In genomic region chr2:28422903-28423741, GRCh38 we compare ENCODE assay signal across 12 cellular contexts. TPM values are rescaled to one million over a fixed set of nuclear protein-coding genes. Genes with fewer than 3 reads are reported as not detected.
DNase-seq lines count a peak whose midpoint lies in the region; ATAC-seq, FAIRE-seq and TF ChIP-seq lines count a peak whose summit lies in the region.
"Had no signal": no experiment of that assay in that cellular context is flagged by ENCODE, and none has a peak within 500 bp of the region (broad histone marks: within the 10 kb centered on the region; RNA-seq: fewer than 3 reads in every experiment).

No MANE protein-coding gene starts in this region.

- H3K27me3 ChIP-seq in lower lobe of right lung (ENCODE audit: low read depth) (no peaks in the 10 kb centered on the region), thymus (ENCODE audit: control insufficient read depth, insufficient read depth) (no peaks in the 10 kb centered on the region)
- H3K27me3 ChIP-seq: gastrocnemius medialis, neural progenitor cell had no signal

- H3K27ac ChIP-seq in lower lobe of right lung (peak overlapping the region; percentile 9), thymus (ENCODE audit: low read depth) (peak overlapping the region; percentile 81)
- H3K27ac ChIP-seq: gastrocnemius medialis, neural progenitor cell had no signal

- H3K4me3 Mint-ChIP-seq in activated naive CD4-positive, alpha-beta T cell treated with anti-CD3 and anti-CD28 coated beads for 36 hours: no peak overlapping the region
- H3K4me3 Mint-ChIP-seq in activated CD8-positive, alpha-beta T cell treated with anti-CD3 and anti-CD28 coated beads, Interleukin-2, amount 10 ng/mL, durations not matched to agents 7 days and 5 days: peak overlapping the region; percentile 66
- H3K4me3 Mint-ChIP-seq: neural progenitor cell had no signal

- TF ChIP-seq CTCF in lower lobe of right lung (IDR thresholded peaks at IDR 0.05) (no peak), foreskin fibroblast (IDR thresholded peaks at IDR 0.05; ENCODE audit: low read depth, low read length) (no peak)

- CTCF ChIA-PET in activated naive CD4-positive, alpha-beta T cell treated with anti-CD3 and anti-CD28 coated beads for 36 hours (lab: Charles Lee): interaction anchor here (0.6 to 1.8 kb wide), 3 partner anchors 11 to 30 kb away, joined by 3 to 5 read pairs (median 4); no protein-coding TSS in a partner anchor
- CTCF ChIA-PET in activated CD8-positive, alpha-beta T cell treated with anti-CD3 and anti-CD28 coated beads, Interleukin-2, amount 10 ng/mL, durations not matched to agents 7 days and 5 days (lab: Charles Lee): interaction anchor here (0.8 to 2.7 kb wide), 7 partner anchors 9 to 739 kb away, joined by 3 to 8 read pairs (median 3); partner anchors contain the start of gene RBKS

- no peak for FAIRE-seq in HTR-8/SVneo (lab: Jason Lieb, UNC)
- FAIRE-seq: H1, keratinocyte had no signal

- H3K27me3 Mint-ChIP-seq in activated naive CD4-positive, alpha-beta T cell treated with anti-CD3 and anti-CD28 coated beads for 36 hours (ENCODE audit: low read depth): no peaks in the 10 kb centered on the region
- H3K27me3 Mint-ChIP-seq in activated CD8-positive, alpha-beta T cell treated with anti-CD3 and anti-CD28 coated beads, Interleukin-2, amount 10 ng/mL, durations not matched to agents 7 days and 5 days (ENCODE audit: low read depth): peaks cover 2% of the 10 kb centered on the region

- H3K9me3 ChIP-seq in lower lobe of right lung (no peaks in the 10 kb centered on the region), thymus (ENCODE audit: control insufficient read depth) (no peaks in the 10 kb centered on the region)
- H3K9me3 ChIP-seq: gastrocnemius medialis had no signal

- peak overlapping the region; percentile 82 for H3K27ac Mint-ChIP-seq in activated naive CD4-positive, alpha-beta T cell treated with anti-CD3 and anti-CD28 coated beads for 36 hours
- H3K27ac Mint-ChIP-seq in activated CD8-positive, alpha-beta T cell treated with anti-CD3 and anti-CD28 coated beads, Interleukin-2, amount 10 ng/mL, durations not matched to agents 7 days and 5 days: peak overlapping the region; percentile 88
- H3K27ac Mint-ChIP-seq: neural progenitor cell had no signal

- no peak overlapping the region for H3K4me3 ChIP-seq in lower lobe of right lung
- H3K4me3 ChIP-seq in thymus (ENCODE audit: low read length): no peak overlapping the region
- no peak overlapping the region for H3K4me3 ChIP-seq in foreskin fibroblast (ENCODE audit: low read depth in 1 of 2, low read length in 2 of 2)
- H3K4me3 ChIP-seq: gastrocnemius medialis, neural progenitor cell had no signal

- no peaks in the 10 kb centered on the region for H3K9me3 Mint-ChIP-seq in activated naive CD4-positive, alpha-beta T cell treated with anti-CD3 and anti-CD28 coated beads for 36 hours
- no peaks in the 10 kb centered on the region for H3K9me3 Mint-ChIP-seq in activated CD8-positive, alpha-beta T cell treated with anti-CD3 and anti-CD28 coated beads, Interleukin-2, amount 10 ng/mL, durations not matched to agents 7 days and 5 days (ENCODE audit: insufficient read depth)
- H3K9me3 Mint-ChIP-seq: neural progenitor cell had no signal

- 56% methylated on average over 17 of the region's 17 CpGs for WGBS in thymus

- DNase-seq in activated naive CD4-positive, alpha-beta T cell treated with anti-CD3 and anti-CD28 coated beads for 36 hours: no peak
- no peak for DNase-seq in activated naive CD4-positive, alpha-beta T cell treated with Interleukin-2 at 50 U/mL for 16 hours
- DNase-seq in activated CD8-positive, alpha-beta T cell treated with anti-CD3 and anti-CD28 coated beads, Interleukin-2, amount 10 ng/mL, durations not matched to agents 7 days and 5 days: no peak
- DNase-seq in lower lobe of right lung (no peak), HTR-8/SVneo (ENCODE audit: insufficient read length, low spot score) (no peak), foreskin fibroblast (no peak)
- DNase-seq: gastrocnemius medialis had no signal

- peaks cover 30% of the 10 kb centered on the region for H3K4me1 ChIP-seq in lower lobe of right lung
- peaks cover 21% of the 10 kb centered on the region for H3K4me1 ChIP-seq in thymus (ENCODE audit: control insufficient read depth, insufficient read depth, low read length)
- H3K4me1 ChIP-seq: gastrocnemius medialis, neural progenitor cell had no signal

- H3K36me3 ChIP-seq in lower lobe of right lung: peaks cover 14% of the 10 kb centered on the region
- H3K36me3 ChIP-seq in thymus (ENCODE audit: control insufficient read depth, insufficient read depth): no peaks in the 10 kb centered on the region
- H3K36me3 ChIP-seq: neural progenitor cell had no signal

- no peak for ATAC-seq in activated CD8-positive, alpha-beta T cell treated with anti-CD3 and anti-CD28 coated beads, Interleukin-2, amount 10 ng/mL, durations not matched to agents 7 days and 5 days
- ATAC-seq in lower lobe of right lung (peak; percentile 2 to 6), HG03521 (IDR thresholded peaks at IDR 0.05; ENCODE audit: unreplicated experiment) (no peak)
- ATAC-seq: gastrocnemius medialis had no signal

- intact Hi-C loops in activated naive CD4-positive, alpha-beta T cell treated with anti-CD3 and anti-CD28 coated beads for 36 hours (cut with micrococcal nuclease): no loop called here
- intact Hi-C loops in lower lobe of right lung (cut with DNase I): no loop called here

- POLR2A ChIA-PET in activated CD8-positive, alpha-beta T cell treated with anti-CD3 and anti-CD28 coated beads, Interleukin-2, amount 10 ng/mL, durations not matched to agents 7 days and 5 days (lab: Charles Lee): interaction anchor here (0.5 to 1.6 kb wide), 10 partner anchors 9 to 915 kb away, joined by 3 to 9 read pairs (median 3); partner anchors contain the start of gene FOSL2

- H3K36me3 Mint-ChIP-seq in activated naive CD4-positive, alpha-beta T cell treated with anti-CD3 and anti-CD28 coated beads for 36 hours (ENCODE audit: low read depth): peaks cover 2% of the 10 kb centered on the region
- peaks cover 8% of the 10 kb centered on the region for H3K36me3 Mint-ChIP-seq in activated CD8-positive, alpha-beta T cell treated with anti-CD3 and anti-CD28 coated beads, Interleukin-2, amount 10 ng/mL, durations not matched to agents 7 days and 5 days (ENCODE audit: low read depth)
- H3K36me3 Mint-ChIP-seq: neural progenitor cell had no signal

- H3K4me1 Mint-ChIP-seq in activated naive CD4-positive, alpha-beta T cell treated with anti-CD3 and anti-CD28 coated beads for 36 hours (ENCODE audit: low read depth): peaks cover 37% of the 10 kb centered on the region
- peaks cover 62% of the 10 kb centered on the region for H3K4me1 Mint-ChIP-seq in activated CD8-positive, alpha-beta T cell treated with anti-CD3 and anti-CD28 coated beads, Interleukin-2, amount 10 ng/mL, durations not matched to agents 7 days and 5 days (ENCODE audit: low read depth)
- H3K4me1 Mint-ChIP-seq: neural progenitor cell had no signal

RNA-seq across cellular contexts. Expression of gene FOSL2, which starts 30.5 kb away (rescaled TPM):
- total RNA-seq in activated naive CD4-positive, alpha-beta T cell treated with anti-CD3 and anti-CD28 coated beads for 36 hours: 100 to 1,000 TPM; 102 to 110 TPM
- 10 to 100 TPM; 37.3 to 40.9 TPM for total RNA-seq in activated CD8-positive, alpha-beta T cell treated with anti-CD3 and anti-CD28 coated beads, Interleukin-2, amount 10 ng/mL, durations not matched to agents 7 days and 5 days
- 74.9 TPM for total RNA-seq in lower lobe of right lung
- polyA plus RNA-seq in thymus: 37.1 TPM

Comparison
In these comparisons a context has a peak if more than half of its experiments do, and no peak if none do; other contexts are left out.
1. ATAC-seq: peak in lower lobe of right lung (2 of 2); none in activated CD8-positive, alpha-beta T cell treated with anti-CD3 and anti-CD28 coated beads, Interleukin-2, amount 10 ng/mL, durations not matched to agents 7 days and 5 days (single experiment) and HG03521 (single experiment).